24 cellular contexts compared by ENCODE assay signal in the genomic region with DNA sequence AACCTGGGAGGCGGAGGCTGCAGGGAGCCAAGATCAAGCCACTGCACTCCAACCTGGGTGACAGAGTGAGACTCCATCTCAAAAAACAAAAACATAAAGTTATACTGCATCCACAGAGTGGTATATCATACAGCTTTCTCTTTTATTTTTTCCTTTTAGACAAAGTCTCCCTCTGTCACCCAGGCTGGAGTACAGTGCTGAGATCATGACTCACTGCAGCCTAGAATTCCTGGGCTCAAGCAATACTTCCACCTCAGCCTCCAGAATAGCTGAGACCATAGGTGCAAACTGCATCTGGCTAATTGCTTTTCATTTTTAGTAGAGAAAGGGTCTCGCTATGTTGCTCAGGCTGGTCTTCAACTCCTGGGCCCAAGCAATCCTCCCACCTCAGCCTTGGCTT.
"Had no signal": no experiment of that assay in that cellular context is flagged by ENCODE, and none has a peak within 500 bp of the region (broad histone marks: within the 10 kb centered on the region; RNA-seq: fewer than 3 reads in every experiment).

No MANE protein-coding gene starts in this region.

- ATAC-seq: activated CD8-positive, alpha-beta T cell treated with anti-CD3 and anti-CD28 coated beads, Interleukin-2, amount 10 ng/mL, durations not matched to agents 7 days and 5 days; activated naive CD4-positive, alpha-beta T cell treated with anti-CD3 and anti-CD28 coated beads, Interleukin-2, amount 50 U/mL, for 72 hours; activated naive CD8-positive, alpha-beta T cell treated with anti-CD3 and anti-CD28 coated beads, Interleukin-2, amount 50 U/mL, for 24 hours; T-helper 17 cell; WTC11 had no signal

- H3K27ac ChIP-seq: breast epithelium, SJCRH30 had no signal

- H3K27me3 ChIP-seq: breast epithelium, SJCRH30 had no signal

- H3K4me3 ChIP-seq: breast epithelium, SJCRH30 had no signal

- H3K9me3 ChIP-seq: breast epithelium, SJCRH30 had no signal

- DNase-seq: activated CD4-positive, alpha-beta T cell treated with anti-CD3 and anti-CD28 coated beads for 48 hours; activated CD4-positive, alpha-beta T cell treated with anti-CD3 and anti-CD28 coated beads, Interleukin-2, amount 50 U/mL, for 4 hours; activated CD4-positive, CD25-positive, alpha-beta regulatory T cell treated with anti-CD3 and anti-CD28 coated beads, Interleukin-2, amount 50 U/mL, for 72 hours; activated CD8-positive, alpha-beta T cell treated with anti-CD3 and anti-CD28 coated beads, Interleukin-2, amount 10 ng/mL, durations not matched to agents 7 days and 5 days; activated naive CD4-positive, alpha-beta T cell treated with Interleukin-2 at 50 U/mL for 16 hours; activated naive CD8-positive, alpha-beta T cell treated with anti-CD3 and anti-CD28 coated beads, Interleukin-2, amount 50 U/mL, for 24 hours; activated T-cell treated with anti-CD3 and anti-CD28 coated beads, Interleukin-2, amount 50 U/mL, for 24 hours; amygdala; caudate nucleus; NCI-H1417; NCI-H2029; NCI-H2107; NCI-H345; NCI-H510A; NCI-H526 treated with DMSO at 0.1 percent for 48 hours; NCI-H82; Right ventricle myocardium superior; RPMI8226; SJCRH30; T-helper 17 cell; T-helper 9 cell had no signal

- H3K4me1 ChIP-seq: breast epithelium, SJCRH30 had no signal
